8 cellular contexts compared by ENCODE assay signal in the genomic region with DNA sequence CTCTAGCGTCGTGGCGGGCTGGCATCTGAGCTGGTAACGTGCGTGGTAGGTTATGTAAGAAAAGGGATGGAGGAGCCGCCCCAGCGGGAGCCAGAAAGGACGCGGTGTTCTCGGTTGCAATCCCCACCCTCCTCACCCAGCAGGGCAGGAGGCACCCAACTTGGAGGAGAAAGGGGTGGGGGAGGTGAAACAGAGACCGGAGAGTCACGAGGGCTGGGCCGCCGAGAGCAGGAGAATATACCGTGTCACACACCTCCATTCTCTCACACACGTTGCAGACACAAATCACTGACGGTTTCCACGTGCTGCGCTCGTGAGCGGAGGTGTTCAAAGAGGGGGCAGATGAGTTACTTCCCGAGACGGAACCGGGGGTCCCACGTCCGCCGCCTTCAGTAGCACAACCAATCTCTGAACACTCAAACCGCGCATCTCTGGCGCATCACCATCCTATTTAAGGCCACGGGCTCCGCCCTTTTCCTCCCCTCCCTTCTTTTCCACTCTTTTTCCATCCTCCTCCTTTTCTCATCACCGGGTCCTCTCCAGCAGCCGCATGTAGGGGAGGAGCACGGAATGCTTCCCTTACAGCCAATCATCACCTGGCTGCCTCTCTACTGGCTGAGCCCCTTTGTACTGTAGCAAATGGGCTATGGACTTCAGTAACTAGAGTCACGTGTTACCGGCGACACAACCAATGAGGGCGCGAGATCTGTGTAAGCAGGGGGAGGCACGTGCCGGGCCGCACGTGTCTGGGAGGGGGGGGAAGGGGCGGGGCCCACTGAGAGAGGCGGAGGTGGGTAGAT. TPM values are rescaled to one million over a fixed set of nuclear protein-coding genes. Genes with fewer than 3 reads are reported as not detected.
DNase-seq lines count a peak whose midpoint lies in the region; ATAC-seq lines count a peak whose summit lies in the region.

Gene CIART (plus strand): TSS at position 797 of the 800 bp plus-strand sequence. CDS start 714 bp downstream, outside the sequence.

- peak; percentile 68 for ATAC-seq in HG03521 (IDR thresholded peaks at IDR 0.05; ENCODE audit: unreplicated experiment)

- H3K9ac ChIP-seq in endocrine pancreas (ENCODE audit: control insufficient read depth, insufficient read depth, low read length), result peak within 1 kb of the TSS; percentile 79

- no peaks in the 10 kb centered on the region for H3K36me3 ChIP-seq in endocrine pancreas (ENCODE audit: control insufficient read depth, insufficient read depth, low read length)

- in situ Hi-C loops in KBM-7 (cut with MboI; ENCODE audit: low pct_unique_long_range_greater_than_20kb, low sequenced_read_pairs), result no loop called here

- peak; percentile 99 for DNase-seq in NCI-H774 (lab: John Stamatoyannopoulos, UW)
- DNase-seq in activated CD8-positive, alpha-beta memory T cell treated with anti-CD3 and anti-CD28 coated beads, Interleukin-2, amount 50 U/mL, for 24 hours (ENCODE audit: extremely low read depth), result peak; percentile 34
- peak; percentile 97 to 98 for DNase-seq in lung microvascular endothelial cell (ENCODE audit: low read depth in 2 of 2)
- DNase-seq in stimulated activated CD4-positive, alpha-beta T cell treated with anti-CD3 and anti-CD28 coated beads, Interleukin-4, amount 100 ng/mL, for 48 hours (ENCODE audit: low read depth in 2 of 2), result peak; percentile 66 to 74
- no peak for DNase-seq in KBM-7

- H3K9me3 ChIP-seq in endocrine pancreas (ENCODE audit: control insufficient read depth, low read length), result no peaks in the 10 kb centered on the region

- no peaks in the 10 kb centered on the region for H3K27me3 ChIP-seq in endocrine pancreas (ENCODE audit: control insufficient read depth, insufficient read depth, low read length)

- peaks cover 5% of the 10 kb centered on the region for H3K4me1 ChIP-seq in endocrine pancreas (ENCODE audit: control insufficient read depth, insufficient read depth, low read length)

- H3K4me3 ChIP-seq in GM08714 (ENCODE audit: low read length) (peak within 1 kb of the TSS; percentile 41; the same call in 1 of the 2 replicates), endocrine pancreas (ENCODE audit: control insufficient read depth, insufficient read depth, low read length) (peak within 1 kb of the TSS; percentile 70)

RNA-seq across cellular contexts. Expression of gene CIART, which starts in this region (rescaled TPM):
- 0.44 and 1.4 TPM in 2 replicates for total RNA-seq in lung microvascular endothelial cell
